ENCODE assay signal across 14 cellular contexts in the genomic region with DNA sequence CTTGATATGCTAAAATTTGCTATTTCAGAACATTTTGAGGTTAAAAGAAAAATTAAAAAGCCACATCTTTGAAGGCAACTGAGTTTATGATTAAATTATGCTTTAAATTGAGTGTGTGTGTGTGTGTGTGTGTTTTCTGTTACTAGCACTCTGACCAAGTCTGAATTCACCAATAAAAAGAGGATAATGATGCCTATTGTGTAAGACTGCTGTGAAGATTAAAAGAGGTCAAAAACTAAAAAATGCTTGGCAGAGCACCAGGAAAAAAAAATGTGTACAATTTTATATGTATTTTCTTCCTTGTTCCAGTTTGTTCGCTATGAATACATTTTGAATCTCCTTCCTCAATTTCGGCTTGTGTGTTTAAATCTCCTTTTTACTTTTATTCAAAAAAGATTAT.
"Had no signal": no experiment of that assay in that cellular context is flagged by ENCODE, and none has a peak within 500 bp of the region (broad histone marks: within the 10 kb centered on the region; RNA-seq: fewer than 3 reads in every experiment).

No MANE protein-coding gene starts in this region.

- H3K9me3 Mint-ChIP-seq: memory B cell had no signal

- H3K4me1 ChIP-seq: left ventricle myocardium inferior, stomach had no signal

- DNase-seq: activated CD4-positive, alpha-beta memory T cell treated with anti-CD3 and anti-CD28 coated beads, Interleukin-2, amount 10 ng/mL, durations not matched to agents 7 days and 5 days; activated T-cell treated with anti-CD3 and anti-CD28 coated beads, Interleukin-2, amount 50 U/mL, for 72 hours; caudate nucleus; cortex of kidney; effector CD8-positive, alpha-beta T cell; glutamatergic neuron; left ventricle myocardium inferior; ovary; stomach; T-cell; T1000 had no signal

- ATAC-seq: activated T-cell treated with anti-CD3 and anti-CD28 coated beads, Interleukin-2, amount 50 U/mL, for 72 hours; T-cell had no signal

- H3K27ac Mint-ChIP-seq: activated CD4-positive, alpha-beta memory T cell treated with anti-CD3 and anti-CD28 coated beads, Interleukin-2, amount 10 ng/mL, durations not matched to agents 7 days and 5 days; activated T-cell treated with anti-CD3 and anti-CD28 coated beads, Interleukin-2, amount 50 U/mL, for 72 hours; memory B cell; T-cell had no signal

- H3K36me3 Mint-ChIP-seq: memory B cell, T-cell had no signal

- H3K27ac ChIP-seq: left ventricle myocardium inferior, ovary, stomach, thoracic aorta, VCaP had no signal

- H3K4me3 Mint-ChIP-seq: activated CD4-positive, alpha-beta memory T cell treated with anti-CD3 and anti-CD28 coated beads, Interleukin-2, amount 10 ng/mL, durations not matched to agents 7 days and 5 days; activated T-cell treated with anti-CD3 and anti-CD28 coated beads, Interleukin-2, amount 50 U/mL, for 72 hours; memory B cell; T-cell had no signal

- H3K4me1 Mint-ChIP-seq: activated CD4-positive, alpha-beta memory T cell treated with anti-CD3 and anti-CD28 coated beads, Interleukin-2, amount 10 ng/mL, durations not matched to agents 7 days and 5 days; memory B cell; T-cell had no signal

- H3K27me3 ChIP-seq: ovary, stomach had no signal

- H3K4me3 ChIP-seq: left ventricle myocardium inferior, ovary, stomach, thoracic aorta had no signal

- H3K36me3 ChIP-seq: left ventricle myocardium inferior, ovary, stomach, thoracic aorta had no signal

- H3K27me3 Mint-ChIP-seq: activated CD4-positive, alpha-beta memory T cell treated with anti-CD3 and anti-CD28 coated beads, Interleukin-2, amount 10 ng/mL, durations not matched to agents 7 days and 5 days; memory B cell; T-cell had no signal
